8 cellular contexts compared by ENCODE assay signal in genomic region chr10:99733366-99733765, GRCh38. TPM values are rescaled to one million over a fixed set of nuclear protein-coding genes. Genes with fewer than 3 reads are reported as not detected.
DNase-seq lines count a peak whose midpoint lies in the region; ATAC-seq, FAIRE-seq and TF ChIP-seq lines count a peak whose summit lies in the region.

No MANE protein-coding gene starts in this region.

- FAIRE-seq in HepG2 (lab: Jason Lieb, UNC) (no peak), GM12892 (lab: Jason Lieb, UNC) (no peak)

- peaks cover 15% of the 10 kb centered on the region for H3F3A ChIP-seq in GM23248 (ENCODE audit: insufficient read depth)

- no TSS peak for BruUV-seq in HepG2 (replicated peaks; lab: Mats Ljungman, UMichigan)

- no peaks in the 10 kb centered on the region for H3K27me3 Mint-ChIP-seq in activated CD8-positive, alpha-beta T cell treated with anti-CD3 and anti-CD28 coated beads, Interleukin-2, amount 10 ng/mL, durations not matched to agents 7 days and 5 days (ENCODE audit: low read depth)

- POLR2A ChIA-PET in activated CD8-positive, alpha-beta T cell treated with anti-CD3 and anti-CD28 coated beads, Interleukin-2, amount 10 ng/mL, durations not matched to agents 7 days and 5 days (lab: Charles Lee) = interaction anchor here (3.4 kb wide), 1 partner anchor 114 kb away, joined by 16 read pairs; the partner anchor contains the start of gene SLC25A28
- POLR2A ChIA-PET in HepG2 (lab: Yijun Ruan, JAX) = interaction anchor here (0.9 to 3.7 kb wide), 8 partner anchors 16 to 85 kb away, joined by 3 to 73 read pairs (median 20); partner anchors contain the start of gene ABCC2

- H3K36me3 ChIP-seq in GM23248 (ENCODE audit: low read depth) = peaks cover 14% of the 10 kb centered on the region
- H3K36me3 ChIP-seq in HepG2 (replicated peaks in 1 of 2; ENCODE audit: control insufficient read depth in 1 of 2, insufficient read depth in 2 of 2, low read length in 2 of 2) = peaks cover 3 to 11% of the 10 kb centered on the region in 2 experiments; a peak in 3 of 5 replicates

- H3K4me3 ChIP-seq in AG09309 (ENCODE audit: control insufficient read depth, low read depth, low read length) (peak overlapping the region; percentile 5), GM23248 (peak overlapping the region; percentile 96), HepG2 (replicated peaks in 1 of 3; ENCODE audit: insufficient read depth in 1 of 3, low read depth in 2 of 3, low read length in 3 of 3) (peak overlapping the region in 2 of 3 experiments; percentile 43 to 80; a peak in 2 of 6 replicates)

- peaks cover 39% of the 10 kb centered on the region for H3K36me3 Mint-ChIP-seq in activated CD8-positive, alpha-beta T cell treated with anti-CD3 and anti-CD28 coated beads, Interleukin-2, amount 10 ng/mL, durations not matched to agents 7 days and 5 days (ENCODE audit: low read depth)

- TF ChIP-seq POLR2A in HepG2 (IDR thresholded peaks at IDR 0.05; ENCODE audit: insufficient read depth in 1 of 2, low read depth in 2 of 2, low read length in 2 of 2) (no peak), GM12892 (IDR thresholded peaks at IDR 0.05; ENCODE audit: low read depth, low read length) (no peak)

- peaks cover under 1% of the 10 kb centered on the region for H3K9me3 Mint-ChIP-seq in activated CD8-positive, alpha-beta T cell treated with anti-CD3 and anti-CD28 coated beads, Interleukin-2, amount 10 ng/mL, durations not matched to agents 7 days and 5 days (ENCODE audit: insufficient read depth)

- H3K27ac Mint-ChIP-seq in activated CD8-positive, alpha-beta T cell treated with anti-CD3 and anti-CD28 coated beads, Interleukin-2, amount 10 ng/mL, durations not matched to agents 7 days and 5 days = peak overlapping the region; percentile 25

- H4K20me1 ChIP-seq in GM23248 (ENCODE audit: insufficient read depth) = no peaks in the 10 kb centered on the region
- H4K20me1 ChIP-seq in HepG2 (ENCODE audit: insufficient read depth, low read length) = 0 out of 2 replicates have a peak, but pooled peaks cover 4% of the 10 kb centered on the region

- TF ChIP-seq EP300 in HepG2 (IDR thresholded peaks at IDR 0.05; ENCODE audit: low read depth in 2 of 2, low read length in 2 of 2) (no peak), HepG2 (CRISPR knock-in tag; IDR thresholded peaks at IDR 0.05; ENCODE audit: borderline replicate concordance) (no peak)

- H3K27me3 ChIP-seq in GM23248 (replicated peaks; ENCODE audit: insufficient read depth) (no peaks in the 10 kb centered on the region), HepG2 (ENCODE audit: control insufficient read depth in 1 of 2, insufficient read depth in 2 of 2, low read length in 2 of 2) (no peaks in the 10 kb centered on the region; a peak in 1 of 5 replicates)

- H3K27ac ChIP-seq in GM23248 = peak overlapping the region; percentile 33
- H3K27ac ChIP-seq in HepG2 (ENCODE audit: extremely low read length, insufficient read depth, low read length) = peak overlapping the region; percentile 32

- peak overlapping the region; percentile 86 for H3K9ac ChIP-seq in GM23248
- peak overlapping the region; percentile 46; the same call in 1 of the 2 replicates for H3K9ac ChIP-seq in HepG2 (ENCODE audit: insufficient read depth, low read depth, low read length)

- in situ Hi-C loops in GM23248 (cut with MboI) (no loop called here), HepG2 (cut with HindIII; ENCODE audit: extremely low pct_ligation_motif_present, low pct_unique_long_range_greater_than_20kb) (loop anchor here (5.0 kb wide), 1 partner anchor 49 kb away; the partner anchor contains the start of gene ABCC2), KBM-7 (cut with MboI; ENCODE audit: low pct_unique_long_range_greater_than_20kb, low sequenced_read_pairs) (no loop called here)

- intact Hi-C loops in HepG2 (cut with micrococcal nuclease; ENCODE audit: unreplicated experiment) = loop anchor here (2.0 kb wide), 1 partner anchor 21 kb away; no protein-coding TSS in a partner anchor

- H3K9me3 ChIP-seq in GM23248 (ENCODE audit: low read depth) (no peaks in the 10 kb centered on the region), HepG2 (ENCODE audit: low read length) (no peaks in the 10 kb centered on the region)

- peak overlapping the region; percentile 66 for H3K4me3 Mint-ChIP-seq in activated CD8-positive, alpha-beta T cell treated with anti-CD3 and anti-CD28 coated beads, Interleukin-2, amount 10 ng/mL, durations not matched to agents 7 days and 5 days

- H3K4me1 Mint-ChIP-seq in activated CD8-positive, alpha-beta T cell treated with anti-CD3 and anti-CD28 coated beads, Interleukin-2, amount 10 ng/mL, durations not matched to agents 7 days and 5 days (ENCODE audit: low read depth) = peaks cover 29% of the 10 kb centered on the region

- TF ChIP-seq CTCF in AG09309 (IDR thresholded peaks at IDR 0.05; ENCODE audit: control insufficient read depth, insufficient read depth, low read depth, low read length, missing control alignments) = no peak
- no peak for TF ChIP-seq CTCF in HepG2 (CRISPR knock-in tag; IDR thresholded peaks at IDR 0.05)

- CTCF ChIA-PET in activated CD8-positive, alpha-beta T cell treated with anti-CD3 and anti-CD28 coated beads, Interleukin-2, amount 10 ng/mL, durations not matched to agents 7 days and 5 days (lab: Charles Lee) = interaction anchor here (0.9 to 2.8 kb wide), 11 partner anchors 8 to 313 kb away, joined by 3 to 15 read pairs (median 5); partner anchors contain the start of gene ENTPD7
- CTCF ChIA-PET in HepG2 (lab: Yijun Ruan, JAX; ENCODE audit: low intra/inter-chr PET ratio, low total read pairs) = no interaction called here

- peak overlapping the region; percentile 96 for H3K4me2 ChIP-seq in GM23248 (ENCODE audit: unreplicated experiment)
- peak overlapping the region; percentile 82 for H3K4me2 ChIP-seq in HepG2 (ENCODE audit: low read depth, low read length)

- H2AFZ ChIP-seq in GM23248 = peak overlapping the region; percentile 64
- no peak overlapping the region for H2AFZ ChIP-seq in HepG2 (ENCODE audit: low read length)

- DNase-seq in AG09309 (ENCODE audit: low read depth) (no peak), GM23248 (peak; percentile 75), HepG2 (ENCODE audit: low spot score) (no peak), GM12892 (ENCODE audit: insufficient read length) (no peak), KBM-7 (no peak), iPS-NIHi7 (ENCODE audit: extremely low spot score) (no peak)
- no peak for DNase-seq in activated CD8-positive, alpha-beta T cell treated with anti-CD3 and anti-CD28 coated beads, Interleukin-2, amount 10 ng/mL, durations not matched to agents 7 days and 5 days

- H3K4me1 ChIP-seq in GM23248 (ENCODE audit: insufficient read depth) = peaks cover 20% of the 10 kb centered on the region; the same call in 1 of the 2 replicates
- peaks cover 30% of the 10 kb centered on the region for H3K4me1 ChIP-seq in HepG2 (ENCODE audit: insufficient read depth, low read length)

- no peaks in the 10 kb centered on the region for H3K9me2 ChIP-seq in GM23248 (ENCODE audit: insufficient read depth)

- TF ChIP-seq RAD21 in HepG2 (CRISPR knock-in tag; IDR thresholded peaks at IDR 0.05) = no peak

- no peak for ATAC-seq in activated CD8-positive, alpha-beta T cell treated with anti-CD3 and anti-CD28 coated beads, Interleukin-2, amount 10 ng/mL, durations not matched to agents 7 days and 5 days
- ATAC-seq in HepG2 (no peak), HG03457 (IDR thresholded peaks at IDR 0.05; ENCODE audit: unreplicated experiment) (no peak)

- H3K79me2 ChIP-seq in GM23248 (ENCODE audit: insufficient read depth) (peaks cover 49% of the 10 kb centered on the region), HepG2 (ENCODE audit: insufficient read depth, low read length) (peaks cover 25% of the 10 kb centered on the region)

- WGBS in GM23248 (ENCODE audit: low coverage in 1 of 2, low lambda C conversion rate in 2 of 2, missing lambda C conversion rate in 2 of 2), 2 experiments = 3 to 4% methylated on average over 8 of the region's 8 CpGs
- 81% methylated on average over 8 of the region's 8 CpGs for WGBS in HepG2 (ENCODE audit: low lambda C conversion rate)

RNA-seq across cellular contexts. Expression of gene CUTC, which starts 1.3 kb away (rescaled TPM):
- 20.2 and 20.9 TPM in 2 replicates for total RNA-seq in GM23248 (2014; rRNA removed; shearing (Covaris generic))
- polyA plus RNA-seq in GM23248 (2016; fragmentation: Nextera tagmentation; extraction: Ambion mirVana) = 25.7 and 28.5 TPM in 2 replicates
- total RNA-seq in activated CD8-positive, alpha-beta T cell treated with anti-CD3 and anti-CD28 coated beads, Interleukin-2, amount 10 ng/mL, durations not matched to agents 7 days and 5 days = 10 to 100 TPM; 24.0 to 25.8 TPM
- total RNA-seq in HepG2 (2016; rRNA removed; fragmentation: Illumina TruSeq; extraction: Trizol) = 25.8 and 36.5 TPM in 2 replicates
- 6.6 and 6.8 TPM in 2 replicates for total RNA-seq in HepG2 (2016; cell fraction: cytosol; rRNA removed; fragmentation: Illumina TruSeq; extraction: Trizol; ENCODE audit: low read depth)
- 28.5 and 37.2 TPM in 2 replicates for total RNA-seq in HepG2 (2016; cell fraction: insoluble cytoplasmic fraction; rRNA removed; fragmentation: Illumina TruSeq; extraction: Trizol)
- total RNA-seq in HepG2 (2016; cell fraction: membrane; rRNA removed; fragmentation: Illumina TruSeq; extraction: Trizol) = 10.7 and 13.4 TPM in 2 replicates
- total RNA-seq in HepG2 (2016; cell fraction: nucleus; rRNA removed; fragmentation: Illumina TruSeq; extraction: Trizol) = 17.5 and 20.5 TPM in 2 replicates
- 17.7 and 22.3 TPM in 2 replicates for polyA plus RNA-seq in HepG2 (2011; rRNA removed)
- 11.7 and 17.5 TPM in 2 replicates for polyA plus RNA-seq in HepG2 (2011; cell fraction: cytosol; rRNA removed)
- polyA plus RNA-seq in HepG2 (2011; cell fraction: nucleus; rRNA removed) = 13.6 and 18.8 TPM in 2 replicates
- polyA plus RNA-seq in HepG2 (2012) = 24.1 and 29.0 TPM in 2 replicates
- polyA plus RNA-seq in HepG2 (2016; cell fraction: cytosol; fragmentation: Illumina TruSeq; extraction: Trizol; ENCODE audit: low read depth) = 4.9 and 6.1 TPM in 2 replicates
- 34.4 and 40.4 TPM in 2 replicates for polyA plus RNA-seq in HepG2 (2016; cell fraction: insoluble cytoplasmic fraction; fragmentation: Illumina TruSeq; extraction: Trizol; ENCODE audit: low read depth)
- 9.0 and 10.3 TPM in 2 replicates for polyA plus RNA-seq in HepG2 (2016; cell fraction: membrane; fragmentation: Illumina TruSeq; extraction: Trizol; ENCODE audit: low read depth)
- polyA plus RNA-seq in HepG2 (2016; cell fraction: nucleus; fragmentation: Illumina TruSeq; extraction: Trizol; ENCODE audit: insufficient read depth, low read depth) = 23.9 and 24.5 TPM in 2 replicates
- polyA minus RNA-seq in HepG2 (2011; rRNA and poly(A)+ RNA removed; ENCODE audit: low replicate concordance) = 22.2 and 41.0 TPM in 2 replicates
- 6.5 and 6.7 TPM in 2 replicates for polyA minus RNA-seq in HepG2 (2011; cell fraction: cytosol; rRNA and poly(A)+ RNA removed)
- polyA minus RNA-seq in HepG2 (2011; cell fraction: nucleus; rRNA and poly(A)+ RNA removed) = 30.2 and 32.3 TPM in 2 replicates
- polyA plus RNA-seq in GM12892 (2012; ENCODE audit: missing spikeins) = 33.8 TPM

RNA-seq across cellular contexts. Expression of gene COX15, which starts 1.4 kb away (rescaled TPM):
- 20.3 and 21.4 TPM in 2 replicates for total RNA-seq in GM23248 (2014; rRNA removed; shearing (Covaris generic))
- polyA plus RNA-seq in GM23248 (2016; fragmentation: Nextera tagmentation; extraction: Ambion mirVana) = 17.1 and 18.3 TPM in 2 replicates
- total RNA-seq in activated CD8-positive, alpha-beta T cell treated with anti-CD3 and anti-CD28 coated beads, Interleukin-2, amount 10 ng/mL, durations not matched to agents 7 days and 5 days = 10 to 100 TPM; 36.1 to 39.3 TPM
- total RNA-seq in HepG2 (2016; rRNA removed; fragmentation: Illumina TruSeq; extraction: Trizol) = 44.7 and 59.4 TPM in 2 replicates
- total RNA-seq in HepG2 (2016; cell fraction: cytosol; rRNA removed; fragmentation: Illumina TruSeq; extraction: Trizol; ENCODE audit: low read depth) = 4.9 and 5.6 TPM in 2 replicates
- 44.5 and 56.7 TPM in 2 replicates for total RNA-seq in HepG2 (2016; cell fraction: insoluble cytoplasmic fraction; rRNA removed; fragmentation: Illumina TruSeq; extraction: Trizol)
- 15.8 and 19.5 TPM in 2 replicates for total RNA-seq in HepG2 (2016; cell fraction: membrane; rRNA removed; fragmentation: Illumina TruSeq; extraction: Trizol)
- total RNA-seq in HepG2 (2016; cell fraction: nucleus; rRNA removed; fragmentation: Illumina TruSeq; extraction: Trizol) = 22.2 and 24.1 TPM in 2 replicates
- 17.4 and 19.2 TPM in 2 replicates for polyA plus RNA-seq in HepG2 (2011; rRNA removed)
- 8.0 and 11.2 TPM in 2 replicates for polyA plus RNA-seq in HepG2 (2011; cell fraction: cytosol; rRNA removed)
- polyA plus RNA-seq in HepG2 (2011; cell fraction: nucleus; rRNA removed) = 10.1 and 13.7 TPM in 2 replicates
- 16.0 and 25.6 TPM in 2 replicates for polyA plus RNA-seq in HepG2 (2012)
- polyA plus RNA-seq in HepG2 (2016; cell fraction: cytosol; fragmentation: Illumina TruSeq; extraction: Trizol; ENCODE audit: low read depth) = 3.4 and 4.0 TPM in 2 replicates
- polyA plus RNA-seq in HepG2 (2016; cell fraction: insoluble cytoplasmic fraction; fragmentation: Illumina TruSeq; extraction: Trizol; ENCODE audit: low read depth) = 40.4 and 40.7 TPM in 2 replicates
- 9.5 and 10.0 TPM in 2 replicates for polyA plus RNA-seq in HepG2 (2016; cell fraction: membrane; fragmentation: Illumina TruSeq; extraction: Trizol; ENCODE audit: low read depth)
- 25.7 and 26.1 TPM in 2 replicates for polyA plus RNA-seq in HepG2 (2016; cell fraction: nucleus; fragmentation: Illumina TruSeq; extraction: Trizol; ENCODE audit: insufficient read depth, low read depth)
- polyA minus RNA-seq in HepG2 (2011; rRNA and poly(A)+ RNA removed; ENCODE audit: low replicate concordance) = 18.4 and 29.2 TPM in 2 replicates
- polyA minus RNA-seq in HepG2 (2011; cell fraction: cytosol; rRNA and poly(A)+ RNA removed) = 12.0 and 14.7 TPM in 2 replicates
- polyA minus RNA-seq in HepG2 (2011; cell fraction: nucleus; rRNA and poly(A)+ RNA removed) = 13.5 and 15.9 TPM in 2 replicates
- polyA plus RNA-seq in GM12892 (2012; ENCODE audit: missing spikeins) = 36.3 TPM

RNA-seq across cellular contexts. Expression of gene ABCC2, which starts 49.1 kb away (rescaled TPM):
- total RNA-seq in GM23248 (2014; rRNA removed; shearing (Covaris generic)) = under 0.01 and 0.86 TPM in 2 replicates
- polyA plus RNA-seq in GM23248 (2016; fragmentation: Nextera tagmentation; extraction: Ambion mirVana) (0.19 and 0.20 TPM in 2 replicates), HepG2 (2011; rRNA removed) (494 and 497 TPM in 2 replicates)
- under 1 TPM; 0.76 to 0.97 TPM for total RNA-seq in activated CD8-positive, alpha-beta T cell treated with anti-CD3 and anti-CD28 coated beads, Interleukin-2, amount 10 ng/mL, durations not matched to agents 7 days and 5 days
- 69.6 and 181 TPM in 2 replicates for total RNA-seq in HepG2 (2016; rRNA removed; fragmentation: Illumina TruSeq; extraction: Trizol)
- total RNA-seq in HepG2 (2016; cell fraction: cytosol; rRNA removed; fragmentation: Illumina TruSeq; extraction: Trizol; ENCODE audit: low read depth) = 31.3 and 40.8 TPM in 2 replicates
- 67.7 and 182 TPM in 2 replicates for total RNA-seq in HepG2 (2016; cell fraction: insoluble cytoplasmic fraction; rRNA removed; fragmentation: Illumina TruSeq; extraction: Trizol)
- total RNA-seq in HepG2 (2016; cell fraction: membrane; rRNA removed; fragmentation: Illumina TruSeq; extraction: Trizol) = 50.0 and 56.1 TPM in 2 replicates
- total RNA-seq in HepG2 (2016; cell fraction: nucleus; rRNA removed; fragmentation: Illumina TruSeq; extraction: Trizol) = 355 and 375 TPM in 2 replicates
- 143 and 146 TPM in 2 replicates for polyA plus RNA-seq in HepG2 (2011; cell fraction: cytosol; rRNA removed)
- 1,936 and 2,090 TPM in 2 replicates for polyA plus RNA-seq in HepG2 (2011; cell fraction: nucleus; rRNA removed)
- polyA plus RNA-seq in HepG2 (2012) = 190 and 211 TPM in 2 replicates
- polyA plus RNA-seq in HepG2 (2016; cell fraction: cytosol; fragmentation: Illumina TruSeq; extraction: Trizol; ENCODE audit: low read depth) = 15.4 and 16.6 TPM in 2 replicates
- polyA plus RNA-seq in HepG2 (2016; cell fraction: insoluble cytoplasmic fraction; fragmentation: Illumina TruSeq; extraction: Trizol; ENCODE audit: low read depth) = 60.6 and 62.7 TPM in 2 replicates
- polyA plus RNA-seq in HepG2 (2016; cell fraction: membrane; fragmentation: Illumina TruSeq; extraction: Trizol; ENCODE audit: low read depth) = 30.7 and 37.6 TPM in 2 replicates
- 729 and 777 TPM in 2 replicates for polyA plus RNA-seq in HepG2 (2016; cell fraction: nucleus; fragmentation: Illumina TruSeq; extraction: Trizol; ENCODE audit: insufficient read depth, low read depth)
- 436 and 561 TPM in 2 replicates for polyA minus RNA-seq in HepG2 (2011; rRNA and poly(A)+ RNA removed; ENCODE audit: low replicate concordance)
- polyA minus RNA-seq in HepG2 (2011; cell fraction: cytosol; rRNA and poly(A)+ RNA removed) = 86.9 and 93.4 TPM in 2 replicates
- 718 and 929 TPM in 2 replicates for polyA minus RNA-seq in HepG2 (2011; cell fraction: nucleus; rRNA and poly(A)+ RNA removed)
- polyA plus RNA-seq in GM12892 (2012; ENCODE audit: missing spikeins) = 0.32 TPM

Comparison
In these comparisons a context has a peak if more than half of its experiments do, and no peak if none do; other contexts are left out.
1. H3K4me3 ChIP-seq: peak in every context shown above with its lines; median percentile 96 in GM23248; 62 in HepG2; 5 in AG09309.
2. RNA of gene ABCC2, which starts 49.1 kb away (total RNA-seq): 31.3 to 375 TPM in HepG2; 0.76 to 0.97 TPM in activated CD8-positive, alpha-beta T cell treated with anti-CD3 and anti-CD28 coated beads, Interleukin-2, amount 10 ng/mL, durations not matched to agents 7 days and 5 days and under 0.01 to 0.86 TPM in GM23248; every median in the first group is over 10 times any median in the second.